In genomic region chr1:20404466-20404865, GRCh38 we compare ENCODE assay signal across 1 cellular context.
TF ChIP-seq lines count a peak whose summit lies in the region.

No MANE protein-coding gene starts in this region.

TF ChIP-seq in WTC11, 78 proteins besides CTCF, POLR2A, EP300 and RAD21 (continued from another document):
- TF ChIP-seq MLX (CRISPR knock-in tag; IDR thresholded peaks at IDR 0.05) (no peak), MXD4 (CRISPR knock-in tag; IDR thresholded peaks at IDR 0.05; ENCODE audit: borderline replicate concordance) (no peak), MYBL2 (CRISPR knock-in tag; IDR thresholded peaks at IDR 0.05) (no peak), OVOL2 (CRISPR knock-in tag; IDR thresholded peaks at IDR 0.05; ENCODE audit: borderline replicate concordance) (no peak), JUN (CRISPR knock-in tag; IDR thresholded peaks at IDR 0.05) (no peak), HMGA2 (CRISPR knock-in tag; IDR thresholded peaks at IDR 0.05) (no peak)
